In the genomic region with DNA sequence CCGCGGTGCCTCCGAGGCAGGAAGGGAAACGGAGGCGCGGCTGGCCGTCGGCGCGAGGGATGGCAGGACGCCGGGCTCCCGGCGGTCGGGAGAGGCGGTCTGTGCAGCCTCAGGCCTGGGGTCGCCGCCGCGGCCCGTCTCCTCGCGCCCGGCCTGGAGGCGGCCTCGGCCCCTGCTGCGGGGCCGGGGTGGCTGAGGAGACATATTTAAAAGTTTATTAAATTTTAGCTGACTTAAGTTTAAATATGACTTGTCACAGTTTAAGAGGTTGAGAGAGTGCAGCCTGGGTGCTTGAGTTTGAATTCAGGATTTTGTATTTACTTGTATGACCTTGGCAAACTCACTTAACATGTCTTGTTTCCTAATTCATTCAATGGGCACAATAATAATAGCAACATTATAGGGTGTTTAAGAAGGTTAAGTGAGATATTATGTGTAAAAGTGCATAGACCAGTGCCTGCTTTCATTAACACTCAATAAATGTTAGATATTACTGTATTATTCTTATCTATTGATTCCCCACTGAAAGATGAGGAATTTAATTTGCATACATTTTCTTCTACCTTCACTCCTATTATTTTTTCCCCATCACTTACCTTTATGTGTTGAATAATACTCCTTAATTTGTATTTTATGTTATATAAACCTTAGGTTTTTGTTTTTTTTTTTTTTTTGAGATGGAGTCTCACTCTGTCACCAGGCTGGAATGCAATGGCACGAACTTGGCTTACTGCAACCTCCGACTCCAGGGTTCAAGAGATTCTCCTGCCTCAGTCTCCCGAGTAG, we compare ENCODE assay signal across 1 cellular context.
TF ChIP-seq lines count a peak whose summit lies in the region.

No MANE protein-coding gene starts in this region.

TF ChIP-seq in GM23338, 12 proteins besides CTCF, POLR2A, EP300 and RAD21 (continued from another document):
- TF ChIP-seq, protein P1, sequence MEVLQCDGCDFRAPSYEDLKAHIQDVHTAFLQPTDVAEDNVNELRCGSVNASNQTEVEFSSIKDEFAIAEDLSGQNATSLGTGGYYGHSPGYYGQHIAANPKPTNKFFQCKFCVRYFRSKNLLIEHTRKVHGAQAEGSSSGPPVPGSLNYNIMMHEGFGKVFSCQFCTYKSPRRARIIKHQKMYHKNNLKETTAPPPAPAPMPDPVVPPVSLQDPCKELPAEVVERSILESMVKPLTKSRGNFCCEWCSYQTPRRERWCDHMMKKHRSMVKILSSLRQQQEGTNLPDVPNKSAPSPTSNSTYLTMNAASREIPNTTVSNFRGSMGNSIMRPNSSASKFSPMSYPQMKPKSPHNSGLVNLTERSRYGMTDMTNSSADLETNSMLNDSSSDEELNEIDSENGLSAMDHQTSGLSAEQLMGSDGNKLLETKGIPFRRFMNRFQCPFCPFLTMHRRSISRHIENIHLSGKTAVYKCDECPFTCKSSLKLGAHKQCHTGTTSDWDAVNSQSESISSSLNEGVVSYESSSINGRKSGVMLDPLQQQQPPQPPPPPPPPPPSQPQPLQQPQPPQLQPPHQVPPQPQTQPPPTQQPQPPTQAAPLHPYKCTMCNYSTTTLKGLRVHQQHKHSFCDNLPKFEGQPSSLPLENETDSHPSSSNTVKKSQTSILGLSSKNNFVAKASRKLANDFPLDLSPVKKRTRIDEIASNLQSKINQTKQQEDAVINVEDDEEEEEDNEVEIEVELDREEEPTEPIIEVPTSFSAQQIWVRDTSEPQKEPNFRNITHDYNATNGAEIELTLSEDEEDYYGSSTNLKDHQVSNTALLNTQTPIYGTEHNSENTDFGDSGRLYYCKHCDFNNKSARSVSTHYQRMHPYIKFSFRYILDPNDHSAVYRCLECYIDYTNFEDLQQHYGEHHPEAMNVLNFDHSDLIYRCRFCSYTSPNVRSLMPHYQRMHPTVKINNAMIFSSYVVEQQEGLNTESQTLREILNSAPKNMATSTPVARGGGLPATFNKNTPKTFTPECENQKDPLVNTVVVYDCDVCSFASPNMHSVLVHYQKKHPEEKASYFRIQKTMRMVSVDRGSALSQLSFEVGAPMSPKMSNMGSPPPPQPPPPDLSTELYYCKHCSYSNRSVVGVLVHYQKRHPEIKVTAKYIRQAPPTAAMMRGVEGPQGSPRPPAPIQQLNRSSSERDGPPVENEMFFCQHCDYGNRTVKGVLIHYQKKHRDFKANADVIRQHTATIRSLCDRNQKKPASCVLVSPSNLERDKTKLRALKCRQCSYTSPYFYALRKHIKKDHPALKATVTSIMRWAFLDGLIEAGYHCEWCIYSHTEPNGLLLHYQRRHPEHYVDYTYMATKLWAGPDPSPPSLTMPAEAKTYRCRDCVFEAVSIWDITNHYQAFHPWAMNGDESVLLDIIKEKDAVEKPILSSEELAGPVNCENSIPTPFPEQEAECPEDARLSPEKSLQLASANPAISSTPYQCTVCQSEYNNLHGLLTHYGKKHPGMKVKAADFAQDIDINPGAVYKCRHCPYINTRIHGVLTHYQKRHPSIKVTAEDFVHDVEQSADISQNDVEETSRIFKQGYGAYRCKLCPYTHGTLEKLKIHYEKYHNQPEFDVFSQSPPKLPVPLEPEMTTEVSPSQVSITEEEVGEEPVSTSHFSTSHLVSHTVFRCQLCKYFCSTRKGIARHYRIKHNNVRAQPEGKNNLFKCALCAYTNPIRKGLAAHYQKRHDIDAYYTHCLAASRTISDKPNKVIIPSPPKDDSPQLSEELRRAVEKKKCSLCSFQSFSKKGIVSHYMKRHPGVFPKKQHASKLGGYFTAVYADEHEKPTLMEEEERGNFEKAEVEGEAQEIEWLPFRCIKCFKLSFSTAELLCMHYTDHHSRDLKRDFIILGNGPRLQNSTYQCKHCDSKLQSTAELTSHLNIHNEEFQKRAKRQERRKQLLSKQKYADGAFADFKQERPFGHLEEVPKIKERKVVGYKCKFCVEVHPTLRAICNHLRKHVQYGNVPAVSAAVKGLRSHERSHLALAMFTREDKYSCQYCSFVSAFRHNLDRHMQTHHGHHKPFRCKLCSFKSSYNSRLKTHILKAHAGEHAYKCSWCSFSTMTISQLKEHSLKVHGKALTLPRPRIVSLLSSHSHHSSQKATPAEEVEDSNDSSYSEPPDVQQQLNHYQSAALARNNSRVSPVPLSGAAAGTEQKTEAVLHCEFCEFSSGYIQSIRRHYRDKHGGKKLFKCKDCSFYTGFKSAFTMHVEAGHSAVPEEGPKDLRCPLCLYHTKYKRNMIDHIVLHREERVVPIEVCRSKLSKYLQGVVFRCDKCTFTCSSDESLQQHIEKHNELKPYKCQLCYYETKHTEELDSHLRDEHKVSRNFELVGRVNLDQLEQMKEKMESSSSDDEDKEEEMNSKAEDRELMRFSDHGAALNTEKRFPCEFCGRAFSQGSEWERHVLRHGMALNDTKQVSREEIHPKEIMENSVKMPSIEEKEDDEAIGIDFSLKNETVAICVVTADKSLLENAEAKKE (CRISPR knock-in tag; IDR thresholded peaks at IDR 0.05): no peak
- TF ChIP-seq EZH2 (IDR thresholded peaks at IDR 0.05; ENCODE audit: low read depth, unreplicated experiment) (no peak), NANOG (IDR thresholded peaks at IDR 0.05; ENCODE audit: borderline replicate concordance) (no peak), CREB1 (CRISPR knock-in tag; IDR thresholded peaks at IDR 0.05; ENCODE audit: low read depth) (no peak), STAT1 (IDR thresholded peaks at IDR 0.05; ENCODE audit: unreplicated experiment) (no peak)
- TF ChIP-seq, protein P2, sequence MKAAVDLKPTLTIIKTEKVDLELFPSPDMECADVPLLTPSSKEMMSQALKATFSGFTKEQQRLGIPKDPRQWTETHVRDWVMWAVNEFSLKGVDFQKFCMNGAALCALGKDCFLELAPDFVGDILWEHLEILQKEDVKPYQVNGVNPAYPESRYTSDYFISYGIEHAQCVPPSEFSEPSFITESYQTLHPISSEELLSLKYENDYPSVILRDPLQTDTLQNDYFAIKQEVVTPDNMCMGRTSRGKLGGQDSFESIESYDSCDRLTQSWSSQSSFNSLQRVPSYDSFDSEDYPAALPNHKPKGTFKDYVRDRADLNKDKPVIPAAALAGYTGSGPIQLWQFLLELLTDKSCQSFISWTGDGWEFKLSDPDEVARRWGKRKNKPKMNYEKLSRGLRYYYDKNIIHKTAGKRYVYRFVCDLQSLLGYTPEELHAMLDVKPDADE (IDR thresholded peaks at IDR 0.05): no peak
